ENCODE assay signal across 8 cellular contexts in genomic region chr10:60140681-60141632, GRCh38.
DNase-seq lines count a peak whose midpoint lies in the region; ATAC-seq lines count a peak whose summit lies in the region.

No MANE protein-coding gene starts in this region.

- ATAC-seq in HG03108 (IDR thresholded peaks at IDR 0.05; ENCODE audit: unreplicated experiment) = no peak

- H3K4me2 ChIP-seq in skeletal muscle satellite cell (ENCODE audit: low read length) = peak overlapping the region; percentile 49

- peak; percentile 61 for DNase-seq in HT-29 (ENCODE audit: low spot score)
- peak; percentile 10 for DNase-seq in RPMI7951 (ENCODE audit: low read depth)
- DNase-seq in iPS DF 19.7 (ENCODE audit: low read depth, low spot score) = peak; percentile 86
- no peak for DNase-seq in activated gamma-delta T cell treated with Interleukin-2 at 50 U/mL for 16 hours
- no peak for DNase-seq in T-helper 2 cell
- DNase-seq in EL = no peak

- no peak overlapping the region for H3K4me3 ChIP-seq in skeletal muscle satellite cell (ENCODE audit: low read length)

- peak overlapping the region; percentile 18 for H3K9ac ChIP-seq in skeletal muscle satellite cell (ENCODE audit: low read depth, low read length)

- no peaks in the 10 kb centered on the region for H3K36me3 ChIP-seq in skeletal muscle satellite cell (ENCODE audit: insufficient read depth, low read length)

- H3K27me3 ChIP-seq in skeletal muscle satellite cell (ENCODE audit: control insufficient read depth, insufficient read depth, low read length) = no peaks in the 10 kb centered on the region

- H3K9me3 ChIP-seq in skeletal muscle satellite cell (replicated peaks; ENCODE audit: low read length) = no peaks in the 10 kb centered on the region

- peaks cover 41% of the 10 kb centered on the region for H3K4me1 ChIP-seq in skeletal muscle satellite cell (ENCODE audit: control insufficient read depth, insufficient read depth, low read length)

Comparison
In these comparisons a context has a peak if more than half of its experiments do, and no peak if none do; other contexts are left out.
1. DNase-seq: peak in HT-29 (single experiment), RPMI7951 (single experiment) and iPS DF 19.7 (single experiment); none in activated gamma-delta T cell treated with Interleukin-2 at 50 U/mL for 16 hours (single experiment), T-helper 2 cell (0 of 5) and EL (single experiment).